ENCODE assay signal across 8 cellular contexts in the genomic region with DNA sequence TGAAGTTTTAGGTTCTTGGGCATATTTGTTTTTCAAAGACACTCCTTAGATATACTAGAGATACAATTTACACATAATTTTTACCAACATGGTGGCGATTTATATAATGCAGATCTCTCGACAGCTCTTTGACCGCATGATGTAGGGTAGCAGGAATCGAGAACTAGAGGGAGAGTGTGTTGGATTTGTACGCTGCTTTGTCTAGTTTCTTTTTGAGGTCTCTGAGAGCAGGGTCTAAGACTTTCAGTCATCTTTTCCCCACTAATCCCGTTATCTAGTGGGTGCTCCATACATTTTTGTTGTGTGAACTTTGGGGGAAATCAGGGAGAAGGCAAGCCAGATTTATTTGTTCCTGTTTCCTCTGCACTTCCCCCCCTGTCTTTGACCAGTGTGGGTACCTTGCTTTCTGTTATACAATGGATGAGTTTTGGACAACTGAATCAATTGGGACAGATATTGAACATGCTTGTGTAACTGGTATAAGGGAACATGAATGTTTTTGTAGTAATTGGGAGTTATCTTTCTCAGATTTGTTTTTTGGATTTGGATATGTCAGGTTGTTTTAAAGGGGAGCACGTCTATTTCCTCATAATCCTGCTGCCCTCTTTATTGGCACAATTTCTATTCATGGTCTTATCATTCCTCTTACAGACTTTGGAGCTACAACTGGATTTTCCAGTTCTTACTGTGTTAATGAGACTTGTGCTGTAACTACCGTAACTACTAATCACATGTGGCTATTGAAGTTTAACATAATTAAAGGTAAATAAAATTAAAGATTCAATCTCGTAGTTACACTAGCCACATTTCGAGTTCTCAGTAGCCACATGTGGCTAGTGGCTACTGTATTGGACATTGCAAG.
A peak's percentile ranks its signal among the peaks of the same experiment; 100 is the strongest.
DNase-seq lines count a peak whose midpoint lies in the region; ATAC-seq and TF ChIP-seq lines count a peak whose summit lies in the region.

No MANE protein-coding gene starts in this region.

- peak in 1 of 2 experiments; percentile 20 for DNase-seq in HAP-1 (ENCODE audit: low spot score in 2 of 2)
- no peak for DNase-seq in NCI-H1436 (lab: John Stamatoyannopoulos, UW)
- DNase-seq in C1 segment of cervical spinal cord (lab: John Stamatoyannopoulos, UW): no peak
- no peak for DNase-seq in GM10248 (ENCODE audit: extremely low spot score)

- H3K36me3 Mint-ChIP-seq in stimulated activated memory B cell treated with anti-CD40 and anti-IgM and Interleukin-4, amounts not matched to agents 10 μg/mL and 1 μg/mL and 100 μg/mL, for 72 hours: no peaks in the 10 kb centered on the region

- H3K27me3 ChIP-seq in BLaER1 (no peaks in the 10 kb centered on the region), HAP-1 (ENCODE audit: low read depth) (no peaks in the 10 kb centered on the region), iPS-15b (ENCODE audit: control insufficient read depth, insufficient read depth, low read length) (peaks cover 5% of the 10 kb centered on the region)

- peaks cover 39% of the 10 kb centered on the region for H3K4me1 Mint-ChIP-seq in stimulated activated memory B cell treated with anti-CD40 and anti-IgM and Interleukin-4, amounts not matched to agents 10 μg/mL and 1 μg/mL and 100 μg/mL, for 72 hours

- no peaks in the 10 kb centered on the region for H3K27me3 Mint-ChIP-seq in stimulated activated memory B cell treated with anti-CD40 and anti-IgM and Interleukin-4, amounts not matched to agents 10 μg/mL and 1 μg/mL and 100 μg/mL, for 72 hours

- no peaks in the 10 kb centered on the region for H3K9me3 ChIP-seq in BLaER1
- H3K9me3 ChIP-seq in HAP-1: no peaks in the 10 kb centered on the region
- H3K9me3 ChIP-seq in iPS-15b (ENCODE audit: control insufficient read depth, insufficient read depth, low read length): no peaks in the 10 kb centered on the region

- peak overlapping the region; percentile 99 for H3K27ac ChIP-seq in BLaER1

- POLR2A ChIA-PET in GM10248 (lab: Yijun Ruan, JAX): interaction anchor here (0.8 kb wide), 1 partner anchor 229 kb away, joined by 3 read pairs; no protein-coding TSS in a partner anchor

- H4K20me1 ChIP-seq in BLaER1: peaks cover 50% of the 10 kb centered on the region

- in situ Hi-C loops in HAP-1 (cut with MboI; ENCODE audit: low sequenced_read_pairs): loop anchor here (10.0 kb wide), 1 partner anchor 227 kb away; no protein-coding TSS in a partner anchor

- H3K4me2 ChIP-seq in BLaER1: peak overlapping the region; percentile 92

- no peaks in the 10 kb centered on the region for H3K9me3 Mint-ChIP-seq in stimulated activated memory B cell treated with anti-CD40 and anti-IgM and Interleukin-4, amounts not matched to agents 10 μg/mL and 1 μg/mL and 100 μg/mL, for 72 hours

- H3K36me3 ChIP-seq in BLaER1: no peaks in the 10 kb centered on the region; the same call in 1 of the 2 replicates
- no peaks in the 10 kb centered on the region for H3K36me3 ChIP-seq in HAP-1 (replicated peaks)
- H3K36me3 ChIP-seq in iPS-15b (ENCODE audit: control insufficient read depth, insufficient read depth, low read length): no peaks in the 10 kb centered on the region

- H3K9ac ChIP-seq in BLaER1 (peak overlapping the region; percentile 99), iPS-15b (ENCODE audit: low read depth, low read length) (no peak overlapping the region)

- H3K4me1 ChIP-seq in BLaER1 (peaks cover 55% of the 10 kb centered on the region), HAP-1 (peaks cover 18% of the 10 kb centered on the region), iPS-15b (ENCODE audit: control insufficient read depth, insufficient read depth, low read length) (peaks cover 6% of the 10 kb centered on the region)

- H3K4me3 Mint-ChIP-seq in stimulated activated memory B cell treated with anti-CD40 and anti-IgM and Interleukin-4, amounts not matched to agents 10 μg/mL and 1 μg/mL and 100 μg/mL, for 72 hours: peak overlapping the region; percentile 97

- CTCF ChIA-PET in GM10248 (lab: Yijun Ruan, JAX): interaction anchor here (0.8 to 11.6 kb wide), 11 partner anchors 8 to 799 kb away, joined by 3 to 115 read pairs (median 7); no protein-coding TSS in a partner anchor

- TF ChIP-seq CTCF in WI38 (IDR thresholded peaks at IDR 0.05; ENCODE audit: low read depth, low read length): no peak
- TF ChIP-seq CTCF in GM10248 (IDR thresholded peaks at IDR 0.05; ENCODE audit: control extremely low read depth, extremely low read depth, low read depth, missing control alignments): no peak

- no peak for ATAC-seq in stimulated activated memory B cell treated with anti-CD40 and anti-IgM and Interleukin-4, amounts not matched to agents 10 μg/mL and 1 μg/mL and 100 μg/mL, for 72 hours

- peak overlapping the region; percentile 97 for H3K27ac Mint-ChIP-seq in stimulated activated memory B cell treated with anti-CD40 and anti-IgM and Interleukin-4, amounts not matched to agents 10 μg/mL and 1 μg/mL and 100 μg/mL, for 72 hours

- H3K4me3 ChIP-seq in BLaER1 (peak overlapping the region; percentile 97), HAP-1 (peak overlapping the region; percentile 61), WI38 (ENCODE audit: low read depth, low read length) (peak overlapping the region; percentile 96), iPS-15b (ENCODE audit: low read depth, low read length) (peak overlapping the region; percentile 27)

Comparison
In these comparisons a context has a peak if more than half of its experiments do, and no peak if none do; other contexts are left out.
1. H3K4me3 ChIP-seq: peak in every context shown above with its lines; median percentile 97 in BLaER1; 96 in WI38; 61 in HAP-1; 27 in iPS-15b.